In genomic region chr21:41923641-41924342, GRCh38 we compare ENCODE assay signal across 10 cellular contexts. TPM values are rescaled to one million over a fixed set of nuclear protein-coding genes. Genes with fewer than 3 reads are reported as not detected.
DNase-seq lines count a peak whose midpoint lies in the region; ATAC-seq and TF ChIP-seq lines count a peak whose summit lies in the region.
"Had no signal": no experiment of that assay in that cellular context is flagged by ENCODE, and none has a peak within 500 bp of the region (broad histone marks: within the 10 kb centered on the region; RNA-seq: fewer than 3 reads in every experiment).

No MANE protein-coding gene starts in this region.

- peak overlapping the region; percentile 22; the same call in 1 of the 2 replicates for H3K27ac ChIP-seq in DND-41 (ENCODE audit: low read length)
- H3K27ac ChIP-seq in gastrocnemius medialis, result peak overlapping the region; percentile 66 to 76 (median 71)

- in situ Hi-C loops in gastrocnemius medialis (cut with MboI; ENCODE audit: low sequenced_read_pairs in 4 of 4), result no loop called here
- in situ Hi-C loops in GM13976 (cut with MboI; ENCODE audit: low sequenced_read_pairs, unreplicated experiment), result no loop called here

- no peak overlapping the region for H3K4me3 ChIP-seq in DND-41 (ENCODE audit: low read depth in 1 of 2, low read length in 2 of 2)
- H3K4me3 ChIP-seq in gastrocnemius medialis, result peak overlapping the region in 1 of 4 donors; percentile 14

- no peaks in the 10 kb centered on the region for H3K27me3 Mint-ChIP-seq in T-helper 17 cell

- intact Hi-C loops in gastrocnemius medialis (cut with DNase I; ENCODE audit: low total_unique reads), result no loop called here

- H3K4me1 Mint-ChIP-seq in T-helper 17 cell, result peaks cover 34% of the 10 kb centered on the region

- TF ChIP-seq CTCF in DND-41 (IDR thresholded peaks at IDR 0.05; ENCODE audit: borderline replicate concordance, extremely low read depth, low read length, poor library complexity, severe bottlenecking) (no peak), gastrocnemius medialis (IDR thresholded peaks at IDR 0.05 in 4 of 5, conservative IDR thresholded peaks at IDR 0.05 in 1 of 5) (no peak), GM13976 (IDR thresholded peaks at IDR 0.05; ENCODE audit: borderline replicate concordance, control extremely low read depth, extremely low read depth, insufficient read depth, missing control alignments) (no peak)

- H3K27ac Mint-ChIP-seq in T-helper 17 cell, result peak overlapping the region; percentile 59

- DNase-seq in DND-41, result no peak
- DNase-seq in T-helper 17 cell, result no peak
- DNase-seq in fibroblast of peridontal ligament (ENCODE audit: extremely low read depth), result peak; percentile 82
- no peak for DNase-seq in gastrocnemius medialis
- no peak for DNase-seq in NCI-H2196 treated with DMSO at 0.1 percent for 48 hours (lab: John Stamatoyannopoulos, UW; ENCODE audit: unreplicated experiment)
- DNase-seq in GM13976 (ENCODE audit: low spot score), result no peak
- no peak for DNase-seq in C1 segment of cervical spinal cord (lab: John Stamatoyannopoulos, UW)
- DNase-seq: NCI-H1694 treated with DMSO at 0.1 percent for 48 hours; stimulated activated CD4-positive, alpha-beta T cell treated with anti-CD3 and anti-CD28 coated beads, Interleukin-4, amount 100 ng/mL, for 24 hours had no signal

- H4K20me1 ChIP-seq in DND-41 (ENCODE audit: insufficient read depth, low read length), result no peaks in the 10 kb centered on the region

- H3K27me3 ChIP-seq in DND-41 (ENCODE audit: insufficient read depth, low read length, poor library complexity), result no peaks in the 10 kb centered on the region
- no peaks in the 10 kb centered on the region for H3K27me3 ChIP-seq in gastrocnemius medialis

- peaks cover 18% of the 10 kb centered on the region for H3K79me2 ChIP-seq in DND-41 (ENCODE audit: insufficient read depth, low read length)

- H3K36me3 ChIP-seq in DND-41 (ENCODE audit: insufficient read depth, low read length) (no peaks in the 10 kb centered on the region), gastrocnemius medialis (no peaks in the 10 kb centered on the region)

- peak overlapping the region; percentile 16; the same call in 1 of the 2 replicates for H3K4me2 ChIP-seq in DND-41 (ENCODE audit: insufficient read depth, low read length)

- no peak overlapping the region for H3K9ac ChIP-seq in DND-41 (ENCODE audit: low read depth, low read length)

- H3K9me3 ChIP-seq in DND-41 (ENCODE audit: insufficient read depth, low read length, severe bottlenecking) (no peaks in the 10 kb centered on the region), T-helper 17 cell (ENCODE audit: control insufficient read depth, low read length, poor library complexity, severe bottlenecking) (no peaks in the 10 kb centered on the region), gastrocnemius medialis (no peaks in the 10 kb centered on the region)

- H2AFZ ChIP-seq in DND-41 (ENCODE audit: low read depth, low read length), result no peak overlapping the region

- ATAC-seq in DND-41 (ENCODE audit: insufficient read depth, low read depth) (no peak), T-helper 17 cell (no peak), gastrocnemius medialis (peak; percentile 25 to 44), GM21360 (IDR thresholded peaks at IDR 0.05; ENCODE audit: unreplicated experiment) (no peak)

- H3K4me1 ChIP-seq in DND-41 (ENCODE audit: insufficient read depth, low read length) (peaks cover 46% of the 10 kb centered on the region), gastrocnemius medialis (peaks cover 2 to 26% of the 10 kb centered on the region in 2 donors)

- TF ChIP-seq POLR2A in gastrocnemius medialis (IDR thresholded peaks at IDR 0.05), result no peak

- H3K36me3 Mint-ChIP-seq in T-helper 17 cell (ENCODE audit: low read depth), result peaks cover 4% of the 10 kb centered on the region

- peak overlapping the region; percentile 61 for H3K4me3 Mint-ChIP-seq in T-helper 17 cell

RNA-seq across cellular contexts. Expression of gene C2CD2, which starts 30.0 kb away (rescaled TPM):
- total RNA-seq in T-helper 17 cell (1 to 10 TPM; 3.7 to 6.0 TPM), gastrocnemius medialis (1 to 10 TPM; 1.7 to 7.2 (median 2.4) TPM)

RNA-seq across cellular contexts. Expression of gene PRDM15, which starts 44.6 kb away (rescaled TPM):
- total RNA-seq in T-helper 17 cell, result 10 to 100 TPM; 11.0 to 13.4 TPM
- total RNA-seq in gastrocnemius medialis, result 10 to 100 TPM in 1 of 4 donors, 1 to 10 TPM in 3; 4.4 to 13.6 (median 5.4) TPM

Comparison
In these comparisons a context has a peak if more than half of its experiments do, and no peak if none do; other contexts are left out.
1. ATAC-seq: peak in gastrocnemius medialis (2 of 2); none in DND-41 (single experiment), T-helper 17 cell (single experiment) and GM21360 (single experiment).